16 cellular contexts compared by ENCODE assay signal in the genomic region with DNA sequence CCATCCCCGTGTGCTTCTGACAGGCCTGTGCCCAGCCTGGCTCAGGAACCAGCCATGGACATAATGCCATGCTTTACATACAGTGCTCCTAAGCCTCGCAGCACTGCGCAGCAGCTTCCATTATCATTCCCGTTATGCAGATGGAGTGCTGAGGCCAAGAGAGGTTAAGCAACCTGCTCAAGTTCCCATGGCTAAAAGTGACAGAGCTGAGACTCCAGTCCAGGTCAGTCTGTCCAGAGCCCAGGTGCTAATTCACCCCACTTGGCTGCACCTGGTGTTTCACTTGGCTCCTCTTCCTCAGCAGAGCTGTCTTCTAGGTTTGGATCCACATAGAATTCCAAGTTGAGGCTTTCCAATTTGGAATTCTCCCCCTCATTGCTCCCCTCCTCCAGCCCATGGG. TPM values are rescaled to one million over a fixed set of nuclear protein-coding genes. Genes with fewer than 3 reads are reported as not detected.
DNase-seq lines count a peak whose midpoint lies in the region; ATAC-seq, FAIRE-seq and TF ChIP-seq lines count a peak whose summit lies in the region.
"Not testable (repeated sequence)": the region's sequence is repeated elsewhere in the genome, so short reads cannot be mapped to it uniquely, and the experiment has no call there.
"Had no signal": no experiment of that assay in that cellular context is flagged by ENCODE, and none has a peak within 500 bp of the region (broad histone marks: within the 10 kb centered on the region; RNA-seq: fewer than 3 reads in every experiment).

No MANE protein-coding gene starts in this region.

- not testable (repeated sequence) for TF ChIP-seq EP300 in H1 (IDR thresholded peaks at IDR 0.05; ENCODE audit: borderline replicate concordance in 1 of 2, low read depth in 2 of 2, low read length in 2 of 2)

- DNase-seq in GM12891 (ENCODE audit: insufficient read length, low spot score); H1 (ENCODE audit: low read depth in 1 of 2, low spot score in 2 of 2); pancreas: not testable (repeated sequence)
- DNase-seq in body of pancreas: peak in 1 of 4 donors; percentile 30

- not testable (repeated sequence) for H2AK5ac ChIP-seq in H1 (ENCODE audit: low read depth, low read length)

- peak overlapping the region; percentile 39; the same call in 1 of the 2 replicates for H3K4me2 ChIP-seq in BLaER1
- H3K4me2 ChIP-seq in H1 (ENCODE audit: insufficient read depth in 1 of 2, low read depth in 2 of 2, low read length in 2 of 2): not testable (repeated sequence)

- H2BK15ac ChIP-seq in H1 (ENCODE audit: low read length): not testable (repeated sequence)

- not testable (repeated sequence) for TF ChIP-seq POLR2A in GM12891 (IDR thresholded peaks at IDR 0.05; ENCODE audit: low read depth, low read length); body of pancreas (IDR thresholded peaks at IDR 0.05); H1 (IDR thresholded peaks at IDR 0.05; ENCODE audit: control extremely low read depth in 1 of 2, low read depth in 2 of 2, low read length in 2 of 2)

- not testable (repeated sequence) for H3K9me3 ChIP-seq in BLaER1; body of pancreas; H1 (ENCODE audit: insufficient read depth in 2 of 2, low read depth in 1 of 2, low read length in 1 of 2); pancreas

- intact Hi-C loops in body of pancreas (cut with DNase I); pancreas (cut with DNase I): not testable (repeated sequence)

- H3K79me2 ChIP-seq in H1 (ENCODE audit: control insufficient read depth in 1 of 2, insufficient read depth in 2 of 2, low read length in 2 of 2): not testable (repeated sequence)

- H3K14ac ChIP-seq in H1 (ENCODE audit: insufficient read length): not testable (repeated sequence)

- not testable (repeated sequence) for H2AFZ ChIP-seq in H1 (ENCODE audit: low read length)

- CTCF ChIA-PET in H1 (lab: Charles Lee; ENCODE audit: partially characterized antibody): not testable (repeated sequence)

- not testable (repeated sequence) for H3K9ac ChIP-seq in BLaER1; H1 (replicated peaks in 1 of 4; ENCODE audit: extremely low read depth in 1 of 4, low read depth in 3 of 4, low read length in 3 of 4)

- not testable (repeated sequence) for H3K4me3 ChIP-seq in BLaER1; body of pancreas; H1 (ENCODE audit: extremely low read depth in 1 of 4, insufficient read depth in 2 of 4, low read depth in 3 of 4, low read length in 4 of 4); pancreas

- not testable (repeated sequence) for TF ChIP-seq RAD21 in H1 (IDR thresholded peaks at IDR 0.05 in 1 of 2, conservative IDR thresholded peaks at IDR 0.05 in 1 of 2; ENCODE audit: low read depth in 2 of 2, low read length in 2 of 2)

- WGBS in body of pancreas, 2 donors: no CpG with 5 or more reads among the region's 4 CpGs
- 100% methylated on average over 2 of the region's 4 CpGs; no CpG with 5 or more reads in 1 of the 2 experiments for WGBS in H1 (ENCODE audit: extremely low coverage in 1 of 2, insufficient coverage in 1 of 2, insufficient read length in 1 of 2, insufficient replicate concordance in 2 of 2, low coverage in 1 of 2, low lambda C conversion rate in 2 of 2, missing lambda C conversion rate in 1 of 2), 2 experiments
- 50 to 54% methylated on average over 2 to 3 of the region's 4 CpGs for WGBS in pancreas, 2 donors

- peak; percentile 54 for FAIRE-seq in GM12891 (lab: Jason Lieb, UNC)
- peak; percentile 85 for FAIRE-seq in H1 (lab: Jason Lieb, UNC)
- not testable (repeated sequence) for FAIRE-seq in pancreas (lab: Jason Lieb, UNC)

- H3K36me3 ChIP-seq in BLaER1; body of pancreas (replicated peaks in 1 of 2; ENCODE audit: insufficient read depth in 1 of 2, low read depth in 2 of 2); H1 (ENCODE audit: control insufficient read depth in 2 of 4, insufficient read depth in 4 of 4, low read length in 3 of 4); pancreas: not testable (repeated sequence)

- not testable (repeated sequence) for H3K23ac ChIP-seq in H1 (ENCODE audit: insufficient read length)

- not testable (repeated sequence) for H3K79me1 ChIP-seq in H1 (ENCODE audit: low read depth, low read length)

- not testable (repeated sequence) for H3K56ac ChIP-seq in H1 (replicated peaks; ENCODE audit: insufficient read length, low read depth, low read length)

- peak; percentile 75 for ATAC-seq in body of pancreas
- ATAC-seq in pancreas: peak; percentile 61 to 85 (median 73)

- not testable (repeated sequence) for H2BK5ac ChIP-seq in H1 (ENCODE audit: low read depth, low read length)

- not testable (repeated sequence) for H3K18ac ChIP-seq in H1 (ENCODE audit: extremely low read depth, low read length)

- TF ChIP-seq CTCF in body of pancreas (IDR thresholded peaks at IDR 0.05); H1 (IDR thresholded peaks at IDR 0.05; ENCODE audit: control extremely low read depth in 1 of 3, insufficient read depth in 1 of 3, low read depth in 1 of 3, low read length in 3 of 3); pancreas (IDR thresholded peaks at IDR 0.05): not testable (repeated sequence)

- H2BK12ac ChIP-seq in H1 (ENCODE audit: low read depth, low read length): not testable (repeated sequence)

- not testable (repeated sequence) for H4K91ac ChIP-seq in H1 (replicated peaks; ENCODE audit: insufficient read length, low read length)

- peaks cover 11% of the 10 kb centered on the region for H3K4me1 ChIP-seq in BLaER1
- not testable (repeated sequence) for H3K4me1 ChIP-seq in body of pancreas; H1 (replicated peaks in 1 of 4; ENCODE audit: control insufficient read depth in 3 of 4, insufficient read depth in 4 of 4, low read length in 3 of 4); pancreas

- not testable (repeated sequence) for H3K27ac ChIP-seq in BLaER1; body of pancreas; H1 (ENCODE audit: low read depth, low read length); pancreas

- H4K5ac ChIP-seq in H1 (ENCODE audit: insufficient read length, low read depth, low read length): not testable (repeated sequence)

- not testable (repeated sequence) for H2BK120ac ChIP-seq in H1 (replicated peaks; ENCODE audit: low read depth, low read length)

- not testable (repeated sequence) for H2BK20ac ChIP-seq in H1 (ENCODE audit: low read length)

- H4K20me1 ChIP-seq in BLaER1; H1 (replicated peaks in 1 of 2; ENCODE audit: control insufficient read depth in 1 of 2, insufficient read depth in 2 of 2, low read length in 2 of 2): not testable (repeated sequence)

- H3K4ac ChIP-seq in H1 (replicated peaks; ENCODE audit: insufficient read length, low read depth, low read length): not testable (repeated sequence)

- H4K8ac ChIP-seq in H1 (ENCODE audit: extremely low read depth, insufficient read depth, low read length): not testable (repeated sequence)

- H3K27me3 ChIP-seq in BLaER1; body of pancreas; H1 (replicated peaks in 1 of 4; ENCODE audit: control insufficient read depth in 3 of 4, extremely low read depth in 1 of 4, insufficient read depth in 3 of 4, low read length in 3 of 4); pancreas: not testable (repeated sequence)

- POLR2A ChIA-PET in H1 (lab: Charles Lee; ENCODE audit: partially characterized antibody): not testable (repeated sequence)

- not testable (repeated sequence) for H3K23me2 ChIP-seq in H1 (ENCODE audit: low read depth, low read length)

RNA-seq across cellular contexts. Expression of gene GOLGA8K, which starts 41.4 kb away (rescaled TPM):
- not detected for polyA plus RNA-seq in GM12891 (2012; ENCODE audit: low read depth, missing spikeins)
- total RNA-seq in body of pancreas (under 1 TPM in 1 of 2 donors, not detected in 1; 0.78 TPM), pancreas (1 to 10 TPM; 1.1 to 2.6 (median 1.7) TPM)
- 0.48 and 1.3 TPM in 2 replicates for total RNA-seq in H1 (2021; fragmentation: NEBNext Ultra II Directional; extraction: Animal tissue kit (Norgen Biotek cat#: 25700))
- polyA plus RNA-seq in H1 (2011; rRNA removed) (0.47 and 0.74 TPM in 2 replicates), pancreas (1 to 10 TPM in 1 of 2 donors, under 1 TPM in 1; 0.23 to 1.7 TPM)
- polyA plus RNA-seq in H1 (2011; cell fraction: cytosol; rRNA removed): 0.56 TPM
- polyA plus RNA-seq in H1 (2011; cell fraction: nucleus; rRNA removed): 3.3 TPM
- 0.69 to 1.8 TPM (median 1.5 TPM) in 4 replicates for polyA plus RNA-seq in H1 (2012, experiment 1 of 2)
- 0.18 TPM for polyA plus RNA-seq in H1 (2012, experiment 2 of 2)
- 0.73 TPM for polyA plus RNA-seq in H1 (2013, experiment 1 of 2)
- polyA plus RNA-seq in H1 (2013, experiment 2 of 2): 0.50 TPM
- polyA minus RNA-seq in H1 (2011; rRNA and poly(A)+ RNA removed): 0.95 and 1.8 TPM in 2 replicates
- polyA minus RNA-seq in H1 (2011; cell fraction: cytosol; rRNA and poly(A)+ RNA removed): 0.95 TPM
- 3.8 TPM for polyA minus RNA-seq in H1 (2011; cell fraction: nucleus; rRNA and poly(A)+ RNA removed)
- total RNA-seq: A172; A673; Caco-2; Calu3; CD4-positive, CD25-positive, alpha-beta regulatory T cell; CD8-positive, alpha-beta T cell; Daoy had no signal
- polyA plus RNA-seq: AG04450; CD14-positive monocyte; CD4-positive, alpha-beta memory T cell; CD4-positive, CD25-positive, alpha-beta regulatory T cell; CD8-positive, alpha-beta memory T cell had no signal
